In the genomic region with DNA sequence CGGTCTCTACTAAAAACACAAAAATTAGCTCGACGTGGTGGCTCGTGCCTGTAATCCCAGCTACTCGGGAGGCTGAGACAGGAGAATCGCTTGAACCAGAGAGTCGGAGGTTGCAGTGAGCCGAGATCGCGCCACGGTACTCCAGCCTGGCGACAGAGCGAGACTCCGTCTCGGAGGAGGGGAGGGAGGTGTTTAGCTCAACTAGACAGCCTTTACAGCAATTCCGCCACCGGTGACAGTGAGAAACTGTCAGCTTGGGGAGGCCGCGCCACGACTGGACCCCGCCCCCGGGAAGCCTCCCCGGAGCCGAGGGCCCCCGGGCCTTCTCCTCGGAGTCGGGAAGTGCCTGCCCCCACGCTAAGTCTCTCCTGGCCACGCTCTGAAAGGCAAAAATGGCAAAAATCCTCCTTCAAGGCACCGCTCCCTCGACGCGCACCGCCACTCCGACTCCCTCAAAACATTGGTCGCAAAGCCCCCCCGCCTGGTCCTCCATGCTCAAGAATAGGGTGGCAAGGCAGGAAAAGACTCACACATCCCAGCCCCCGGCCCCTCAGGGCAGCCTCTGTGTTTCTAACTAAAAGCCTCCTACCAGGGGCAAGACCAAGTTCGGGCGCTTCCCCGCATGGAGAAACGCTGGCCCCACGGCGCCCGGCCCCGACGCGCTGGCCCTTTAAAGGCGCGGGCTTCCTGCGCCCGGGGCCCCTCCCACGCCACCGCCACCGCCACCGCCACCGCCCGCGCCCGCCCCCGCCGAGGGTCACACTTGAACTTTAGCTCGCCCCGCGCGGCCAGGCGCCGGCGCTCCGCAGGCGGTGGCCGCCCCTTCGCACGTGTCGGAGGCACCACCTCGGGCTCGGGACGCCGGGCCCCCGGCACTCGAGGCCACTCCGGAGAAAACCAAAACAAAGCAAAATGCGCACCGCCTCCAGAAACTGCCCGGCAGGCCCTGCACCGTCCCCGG, we compare ENCODE assay signal across 8 cellular contexts. TPM values are rescaled to one million over a fixed set of nuclear protein-coding genes. Genes with fewer than 3 reads are reported as not detected.
A peak's percentile ranks its signal among the peaks of the same experiment; 100 is the strongest.
DNase-seq lines count a peak whose midpoint lies in the region; ATAC-seq and TF ChIP-seq lines count a peak whose summit lies in the region.

No MANE protein-coding gene starts in this region.

- no peaks in the 10 kb centered on the region for H3K36me3 ChIP-seq in ovary
- H3K36me3 ChIP-seq in transverse colon, result no peaks in the 10 kb centered on the region

- H3K9me3 ChIP-seq in ovary (no peaks in the 10 kb centered on the region), transverse colon (no peaks in the 10 kb centered on the region)

- TF ChIP-seq CTCF in glutamatergic neuron (IDR thresholded peaks at IDR 0.05; ENCODE audit: partially characterized antibody, unreplicated experiment) (no peak), ovary (IDR thresholded peaks at IDR 0.05) (no peak), transverse colon (IDR thresholded peaks at IDR 0.05) (no peak)

- CTCF ChIA-PET in activated naive CD4-positive, alpha-beta T cell treated with anti-CD3 and anti-CD28 coated beads for 36 hours (lab: Charles Lee), result interaction anchor here (0.6 to 2.2 kb wide), 5 partner anchors 11 to 595 kb away, joined by 3 to 8 read pairs (median 5); no protein-coding TSS in a partner anchor

- H3K4me3 Mint-ChIP-seq in activated naive CD4-positive, alpha-beta T cell treated with anti-CD3 and anti-CD28 coated beads for 36 hours, result peak overlapping the region; percentile 98
- H3K4me3 Mint-ChIP-seq in glutamatergic neuron (ENCODE audit: unreplicated experiment), result peak overlapping the region; percentile 86

- peaks cover 17% of the 10 kb centered on the region for H3K36me3 Mint-ChIP-seq in activated naive CD4-positive, alpha-beta T cell treated with anti-CD3 and anti-CD28 coated beads for 36 hours (ENCODE audit: low read depth)
- H3K36me3 Mint-ChIP-seq in glutamatergic neuron (ENCODE audit: unreplicated experiment), result no peaks in the 10 kb centered on the region

- WGBS in ovary, 3 donors, result 0 to 1% (median 1%) methylated on average over 72 to 87 of the region's 87 CpGs
- 1% methylated on average over 46 of the region's 87 CpGs; no CpG with 5 or more reads in 1 of the 2 donors for WGBS in transverse colon (ENCODE audit: low coverage in 1 of 2), 2 donors

- H3K4me1 Mint-ChIP-seq in activated naive CD4-positive, alpha-beta T cell treated with anti-CD3 and anti-CD28 coated beads for 36 hours (ENCODE audit: low read depth), result peaks cover 52% of the 10 kb centered on the region
- H3K4me1 Mint-ChIP-seq in glutamatergic neuron (ENCODE audit: low read depth, unreplicated experiment), result peaks cover 3% of the 10 kb centered on the region

- H3K27ac ChIP-seq in ovary (peak overlapping the region; percentile 86 to 99), transverse colon (peak overlapping the region; percentile 99 to 100 (median 100))

- ATAC-seq in HG02759 (IDR thresholded peaks at IDR 0.05; ENCODE audit: unreplicated experiment), result peak; percentile 32

- H3K27me3 ChIP-seq in ovary (no peaks in the 10 kb centered on the region), transverse colon (no peaks in the 10 kb centered on the region)

- in situ Hi-C loops in transverse colon (cut with MboI; ENCODE audit: low pct_ligation_motif_present in 1 of 4, low pct_unique_long_range_greater_than_20kb in 1 of 4, low sequenced_read_pairs in 3 of 4), result loop anchor here in 1 of 4 donors (25.0 kb wide), 1 partner anchor 252 kb away; no protein-coding TSS in a partner anchor

- no peaks in the 10 kb centered on the region for H3K27me3 Mint-ChIP-seq in activated naive CD4-positive, alpha-beta T cell treated with anti-CD3 and anti-CD28 coated beads for 36 hours (ENCODE audit: low read depth)
- peaks cover 11% of the 10 kb centered on the region for H3K27me3 Mint-ChIP-seq in glutamatergic neuron (ENCODE audit: unreplicated experiment)

- TF ChIP-seq POLR2A in ovary (IDR thresholded peaks at IDR 0.05), result no peak
- peak; percentile 53 for TF ChIP-seq POLR2A in transverse colon (IDR thresholded peaks at IDR 0.05)

- H3K9me3 Mint-ChIP-seq in activated naive CD4-positive, alpha-beta T cell treated with anti-CD3 and anti-CD28 coated beads for 36 hours, result no peaks in the 10 kb centered on the region
- H3K9me3 Mint-ChIP-seq in glutamatergic neuron (ENCODE audit: unreplicated experiment), result peaks cover 4% of the 10 kb centered on the region

- H3K4me1 ChIP-seq in ovary (ENCODE audit: insufficient read depth) (peaks cover 14% of the 10 kb centered on the region), transverse colon (peaks cover 17 to 52% (median 29%) of the 10 kb centered on the region in 4 donors)

- TF ChIP-seq EP300 in ovary (IDR thresholded peaks at IDR 0.05) (no peak), transverse colon (IDR thresholded peaks at IDR 0.05; ENCODE audit: low read depth) (no peak)

- peak overlapping the region; percentile 67 for H3K4me3 ChIP-seq in GM08714 (ENCODE audit: low read length)
- peak overlapping the region; percentile 78 for H3K4me3 ChIP-seq in ovary
- H3K4me3 ChIP-seq in transverse colon, result peak overlapping the region; percentile 86 to 98 (median 92)

- intact Hi-C loops in activated naive CD4-positive, alpha-beta T cell treated with anti-CD3 and anti-CD28 coated beads for 36 hours (cut with micrococcal nuclease), result loop anchor here (1.0 to 10.0 kb wide), 5 partner anchors 292 to 1610 kb away; partner anchors contain the start of gene AKAP11
- intact Hi-C loops in ovary (cut with DNase I) (loop anchor here (5.0 to 10.0 kb wide), 8 partner anchors 90 to 847 kb away; no protein-coding TSS in a partner anchor), transverse colon (cut with DNase I; ENCODE audit: low total_unique reads) (loop anchor here (10.0 kb wide), 1 partner anchor 260 kb away; no protein-coding TSS in a partner anchor)

- H3K27ac Mint-ChIP-seq in activated naive CD4-positive, alpha-beta T cell treated with anti-CD3 and anti-CD28 coated beads for 36 hours, result peak overlapping the region; percentile 99
- no peak overlapping the region for H3K27ac Mint-ChIP-seq in glutamatergic neuron (ENCODE audit: unreplicated experiment)

- DNase-seq in RPMI8226 (peak; percentile 80), glutamatergic neuron (peak; percentile 43), ovary (peak; percentile 56 to 75 (median 64)), transverse colon (peak; percentile 90), cerebellar nuclear complex (lab: John Stamatoyannopoulos, UW) (no peak)
- DNase-seq in activated naive CD4-positive, alpha-beta T cell treated with anti-CD3 and anti-CD28 coated beads for 36 hours, result peak; percentile 75

RNA-seq across cellular contexts. Expression of gene FOXO1, which starts 2.1 kb away (rescaled TPM):
- 10 to 100 TPM; 30.9 to 32.1 TPM for total RNA-seq in activated naive CD4-positive, alpha-beta T cell treated with anti-CD3 and anti-CD28 coated beads for 36 hours
- total RNA-seq in glutamatergic neuron (ENCODE audit: unreplicated experiment) (1.4 TPM), ovary (100 to 1,000 TPM in 6 of 7 donors, 10 to 100 TPM in 1; 95.9 to 157 (median 117) TPM), transverse colon (10 to 100 TPM; 19.1 to 48.9 (median 38.3) TPM)
- polyA plus RNA-seq in ovary, result 10 to 100 TPM; 51.5 to 80.1 TPM

Comparison
In these comparisons a context has a peak if more than half of its experiments do, and no peak if none do; other contexts are left out.
1. DNase-seq: peak in RPMI8226 (single experiment), activated naive CD4-positive, alpha-beta T cell treated with anti-CD3 and anti-CD28 coated beads for 36 hours (single experiment), glutamatergic neuron (single experiment), ovary (5 of 5) and transverse colon (single experiment); none in cerebellar nuclear complex (0 of 2).
2. Peak in every context shown above with its lines, with median percentiles within 50 percentile points of each other: H3K4me3 ChIP-seq.